In genomic region chr1:29234471-29234870, GRCh38 we compare ENCODE assay signal across 1 cellular context.
TF ChIP-seq lines count a peak whose summit lies in the region.

No MANE protein-coding gene starts in this region.

TF ChIP-seq in H1, 55 proteins besides CTCF, POLR2A, EP300 and RAD21:
- TF ChIP-seq TEAD4 (IDR thresholded peaks at IDR 0.05; ENCODE audit: low read depth, low read length) (no peak), CHD2 (IDR thresholded peaks at IDR 0.05; ENCODE audit: low read length) (no peak), SUZ12 (IDR thresholded peaks at IDR 0.05; ENCODE audit: low read length) (no peak), SAP30 (IDR thresholded peaks at IDR 0.05; ENCODE audit: insufficient read depth, insufficient replicate concordance, low read length) (no peak), ATF2 (IDR thresholded peaks at IDR 0.05; ENCODE audit: low read length) (no peak), JUN (IDR thresholded peaks at IDR 0.05; ENCODE audit: low read depth, low read length) (no peak), YY1 (IDR thresholded peaks at IDR 0.05; ENCODE audit: low read depth, low read length) (no peak), CBX5 (IDR thresholded peaks at IDR 0.05; ENCODE audit: low read depth, low read length) (no peak), RBBP5 (IDR thresholded peaks at IDR 0.05; ENCODE audit: borderline replicate concordance, low read depth, low read length) (no peak), CREB1 (IDR thresholded peaks at IDR 0.05) (no peak)
TF ChIP-seq in H1: peak in this region for 0.
